Comparison of ENCODE assay signal across 9 cellular contexts in the genomic region with DNA sequence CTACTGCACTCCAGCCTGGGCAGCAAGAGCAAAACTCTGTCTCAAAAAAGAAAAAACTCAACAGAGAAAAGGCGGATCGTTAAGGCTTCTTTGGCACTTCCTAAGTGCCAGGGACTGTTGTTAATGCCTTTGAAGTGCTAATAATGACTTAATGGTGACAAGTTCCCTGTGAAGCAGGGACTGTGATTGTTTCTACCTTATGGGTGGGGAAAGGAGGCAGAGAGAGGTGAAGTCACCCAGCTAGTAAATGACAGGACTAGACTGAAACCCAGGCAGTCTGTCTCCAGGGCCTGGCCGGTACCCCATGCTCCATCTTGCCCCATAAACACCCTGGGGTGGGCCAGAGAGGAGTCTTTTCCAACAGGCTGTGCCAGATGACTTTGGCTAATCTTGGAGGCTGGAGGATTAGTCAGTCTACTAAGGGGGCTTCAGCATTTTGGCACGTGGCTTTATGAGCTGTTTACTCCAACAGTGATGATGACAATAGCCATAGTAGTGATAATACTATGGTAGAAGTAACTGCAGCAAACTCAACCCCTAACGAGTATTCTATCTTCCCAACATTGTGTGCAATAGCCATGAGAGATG. TPM values are rescaled to one million over a fixed set of nuclear protein-coding genes. Genes with fewer than 3 reads are reported as not detected.
DNase-seq lines count a peak whose midpoint lies in the region; ATAC-seq and TF ChIP-seq lines count a peak whose summit lies in the region.
"Had no signal": no experiment of that assay in that cellular context is flagged by ENCODE, and none has a peak within 500 bp of the region (broad histone marks: within the 10 kb centered on the region; RNA-seq: fewer than 3 reads in every experiment).

No MANE protein-coding gene starts in this region.

- peaks cover 32% of the 10 kb centered on the region for H3K4me1 ChIP-seq in IMR-90 (ENCODE audit: control insufficient read depth, insufficient read depth, low read length)
- H3K4me1 ChIP-seq in breast epithelium, result no peaks in the 10 kb centered on the region
- peaks cover 2% of the 10 kb centered on the region for H3K4me1 ChIP-seq in mesenchymal stem cell (ENCODE audit: control insufficient read depth, insufficient read depth, low read depth, low read length)
- H3K4me1 ChIP-seq in thoracic aorta (ENCODE audit: control insufficient read depth in 1 of 2, low read depth in 2 of 2), result peaks cover 62 to 92% of the 10 kb centered on the region in 2 donors

- H3K14ac ChIP-seq in IMR-90 (replicated peaks; ENCODE audit: low read depth, low read length) (peak overlapping the region; percentile 91), mesenchymal stem cell (ENCODE audit: low read length in 2 of 2) (no peak overlapping the region)

- H3K27me3 ChIP-seq in IMR-90 (ENCODE audit: control insufficient read depth, insufficient read depth, low read length) (no peaks in the 10 kb centered on the region), breast epithelium (no peaks in the 10 kb centered on the region), mesenchymal stem cell (ENCODE audit: control insufficient read depth in 1 of 2, insufficient read depth in 1 of 2, low read length in 2 of 2) (no peaks in the 10 kb centered on the region), thoracic aorta (replicated peaks; ENCODE audit: insufficient read depth) (no peaks in the 10 kb centered on the region)

- peaks cover 33% of the 10 kb centered on the region for H3K36me3 ChIP-seq in IMR-90 (ENCODE audit: control insufficient read depth, insufficient read depth, low read length)
- H3K36me3 ChIP-seq in breast epithelium, result no peaks in the 10 kb centered on the region
- H3K36me3 ChIP-seq in mesenchymal stem cell (ENCODE audit: control insufficient read depth in 1 of 2, insufficient read depth in 2 of 2, low read depth in 1 of 2, low read length in 2 of 2), result peaks cover 11 to 12% of the 10 kb centered on the region in 2 experiments
- no peaks in the 10 kb centered on the region for H3K36me3 ChIP-seq in thoracic aorta

- no peak overlapping the region for H3K4me3 Mint-ChIP-seq in Calu3 (ENCODE audit: low read depth, unreplicated experiment)
- H3K4me3 Mint-ChIP-seq: natural killer cell treated with Interleukin-12 subunit alpha and Interleukin-12 subunit beta and Interleukin-15 and Interleukin-18, amount 100 ng/mL, for 72 hours had no signal

- peak overlapping the region; percentile 74 for H3K23ac ChIP-seq in IMR-90 (ENCODE audit: low read depth, low read length)
- no peak overlapping the region for H3K23ac ChIP-seq in mesenchymal stem cell (ENCODE audit: low read length in 2 of 2)

- no peak for TF ChIP-seq CTCF in IMR-90 (conservative IDR thresholded peaks at IDR 0.05; ENCODE audit: low read depth, low read length)
- TF ChIP-seq CTCF in breast epithelium (IDR thresholded peaks at IDR 0.05), result no peak
- TF ChIP-seq CTCF in thoracic aorta (IDR thresholded peaks at IDR 0.05), result no peak
- TF ChIP-seq CTCF in Calu3 (IDR thresholded peaks at IDR 0.05; ENCODE audit: unreplicated experiment), result no peak

- H3K4ac ChIP-seq in IMR-90 (ENCODE audit: low read depth, low read length) (peak overlapping the region; percentile 94), mesenchymal stem cell (ENCODE audit: low read depth in 1 of 2, low read length in 2 of 2) (peak overlapping the region in 1 of 2 experiments; percentile 96)

- no peak for TF ChIP-seq RAD21 in IMR-90 (IDR thresholded peaks at IDR 0.05; ENCODE audit: low read length)

- H3K4me3 ChIP-seq in IMR-90 (ENCODE audit: insufficient read depth, low read depth, low read length) (no peak overlapping the region), breast epithelium (no peak overlapping the region), mesenchymal stem cell (ENCODE audit: insufficient read depth in 1 of 2, low read depth in 1 of 2, low read length in 2 of 2) (peak overlapping the region in 1 of 2 experiments; percentile 28), thoracic aorta (peak overlapping the region; percentile 15)

- H2AK5ac ChIP-seq in IMR-90 (ENCODE audit: low read depth, low read length) (peak overlapping the region; percentile 85; the same call in 1 of the 2 replicates), mesenchymal stem cell (ENCODE audit: low read length, severe bottlenecking) (no peak overlapping the region)

- H4K20me1 ChIP-seq in IMR-90 (ENCODE audit: insufficient read depth, low read length), result peaks cover 69% of the 10 kb centered on the region

- peak overlapping the region; percentile 84; the same call in 1 of the 2 replicates for H4K91ac ChIP-seq in IMR-90 (ENCODE audit: insufficient read depth, low read depth, low read length)
- peak overlapping the region; percentile 88 for H4K91ac ChIP-seq in mesenchymal stem cell (ENCODE audit: low read length)

- H3K4me2 ChIP-seq in IMR-90 (ENCODE audit: low read depth, low read length) (no peak overlapping the region), mesenchymal stem cell (ENCODE audit: low read length, poor library complexity, severe bottlenecking) (no peak overlapping the region)

- in situ Hi-C loops in IMR-90 (cut with MboI; ENCODE audit: low sequenced_read_pairs), result no loop called here

- no peak overlapping the region for H3K56ac ChIP-seq in IMR-90 (ENCODE audit: extremely low read depth, insufficient read depth, low read length)

- no peaks in the 10 kb centered on the region for H3K4me1 Mint-ChIP-seq in Calu3 (ENCODE audit: low read depth, unreplicated experiment)

- H2BK5ac ChIP-seq in IMR-90 (ENCODE audit: low read depth, low read length, poor library complexity, severe bottlenecking) (peak overlapping the region; percentile 98), mesenchymal stem cell (ENCODE audit: low read depth, low read length, poor library complexity, severe bottlenecking) (no peak overlapping the region)

- peaks cover 5% of the 10 kb centered on the region for H3K9me3 ChIP-seq in IMR-90 (ENCODE audit: control insufficient read depth, insufficient read depth, low read length)
- H3K9me3 ChIP-seq in breast epithelium, result peaks cover 6 to 13% of the 10 kb centered on the region in 2 donors
- H3K9me3 ChIP-seq in mesenchymal stem cell (ENCODE audit: control insufficient read depth, low read length), result peaks cover 6% of the 10 kb centered on the region
- H3K9me3 ChIP-seq in thoracic aorta, result no peaks in the 10 kb centered on the region

- peak overlapping the region; percentile 86; the same call in 1 of the 2 replicates for H2BK120ac ChIP-seq in IMR-90 (ENCODE audit: low read depth, low read length)
- H2BK120ac ChIP-seq in mesenchymal stem cell (ENCODE audit: low read depth, low read length), result no peak overlapping the region

- H2BK15ac ChIP-seq in IMR-90 (ENCODE audit: low read depth, low read length) (peak overlapping the region; percentile 47; the same call in 1 of the 3 replicates), mesenchymal stem cell (ENCODE audit: low read depth, poor library complexity, severe bottlenecking) (no peak overlapping the region)

- intact Hi-C loops in IMR-90 (cut with micrococcal nuclease), result no loop called here
- intact Hi-C loops in breast epithelium (cut with DNase I; ENCODE audit: low total_unique reads), result no loop called here
- intact Hi-C loops in Calu3 (cut with micrococcal nuclease; ENCODE audit: unreplicated experiment), result no loop called here

- peaks cover 26 to 88% of the 10 kb centered on the region in 2 experiments for H3K79me1 ChIP-seq in IMR-90 (ENCODE audit: low read depth in 1 of 2, low read length in 2 of 2)
- peaks cover 45% of the 10 kb centered on the region for H3K79me1 ChIP-seq in mesenchymal stem cell (replicated peaks; ENCODE audit: low read length, poor library complexity, severe bottlenecking)

- dilution Hi-C loops in IMR-90 (cut with HindIII; ENCODE audit: low sequenced_read_pairs, unreplicated experiment), result no loop called here

- peak overlapping the region; percentile 85 for H4K5ac ChIP-seq in IMR-90 (ENCODE audit: low read depth, low read length)

- H3K27ac Mint-ChIP-seq in Calu3 (ENCODE audit: unreplicated experiment), result no peak overlapping the region
- H3K27ac Mint-ChIP-seq: natural killer cell treated with Interleukin-12 subunit alpha and Interleukin-12 subunit beta and Interleukin-15 and Interleukin-18, amount 100 ng/mL, for 72 hours had no signal

- POLR2A ChIA-PET in IMR-90 (lab: Charles Lee; ENCODE audit: unreplicated experiment), result interaction anchor here (0.6 kb wide), 1 partner anchor 15 kb away, joined by 3 read pairs; no protein-coding TSS in a partner anchor

- H2AFZ ChIP-seq in IMR-90 (replicated peaks; ENCODE audit: low read length, poor library complexity), result no peak overlapping the region
- no peak overlapping the region for H2AFZ ChIP-seq in mesenchymal stem cell (ENCODE audit: low read depth, low read length)

- H3K9me1 ChIP-seq in IMR-90 (ENCODE audit: insufficient read depth, low read length), result peaks cover 41% of the 10 kb centered on the region

- BruUV-seq in IMR-90 (replicated peaks; lab: Mats Ljungman, UMichigan) (no TSS peak), Calu3 (replicated peaks; lab: Mats Ljungman, UMichigan) (no TSS peak)

- peaks cover 21% of the 10 kb centered on the region for H3K9me3 Mint-ChIP-seq in Calu3 (ENCODE audit: low read depth, unreplicated experiment)

- H3K27ac ChIP-seq in IMR-90 (ENCODE audit: insufficient read depth, low read length), result peak overlapping the region; percentile 92
- H3K27ac ChIP-seq in breast epithelium, result peak overlapping the region; percentile 66 to 91
- H3K27ac ChIP-seq in mesenchymal stem cell (ENCODE audit: low read length, poor library complexity, severe bottlenecking), result no peak overlapping the region
- H3K27ac ChIP-seq in thoracic aorta, result peak overlapping the region; percentile 98 to 99

- H4K8ac ChIP-seq in IMR-90 (ENCODE audit: low read depth in 2 of 2, low read length in 2 of 2) (peak overlapping the region; percentile 68 to 85; a peak in 3 of 4 replicates), mesenchymal stem cell (ENCODE audit: low read length) (peak overlapping the region; percentile 91)

- peak overlapping the region; percentile 36 for H3K9ac ChIP-seq in IMR-90 (ENCODE audit: low read depth, low read length)
- peak overlapping the region; percentile 90 for H3K9ac ChIP-seq in mesenchymal stem cell (ENCODE audit: low read length)

- no peaks in the 10 kb centered on the region for H3K27me3 Mint-ChIP-seq in Calu3 (ENCODE audit: unreplicated experiment)
- H3K27me3 Mint-ChIP-seq: natural killer cell treated with Interleukin-12 subunit alpha and Interleukin-12 subunit beta and Interleukin-15 and Interleukin-18, amount 100 ng/mL, for 72 hours had no signal

- TF ChIP-seq POLR2A in IMR-90 (IDR thresholded peaks at IDR 0.05; ENCODE audit: low read depth, low read length) (no peak), breast epithelium (IDR thresholded peaks at IDR 0.05) (no peak)

- H2BK20ac ChIP-seq in IMR-90 (ENCODE audit: low read depth, low read length), result peak overlapping the region; percentile 83; the same call in 1 of the 2 replicates

- no peak for DNase-seq in IMR-90
- no peak for DNase-seq in breast epithelium (ENCODE audit: low spot score in 2 of 2)
- DNase-seq in mesenchymal stem cell, result no peak
- no peak for DNase-seq in thoracic aorta (ENCODE audit: low spot score)
- no peak for DNase-seq in Calu3
- DNase-seq in anterior cingulate cortex (lab: John Stamatoyannopoulos, UW), result no peak
- DNase-seq in NCI-H748 (lab: John Stamatoyannopoulos, UW; ENCODE audit: unreplicated experiment), result no peak
- DNase-seq: NCI-H1048 had no signal

- CTCF ChIA-PET in IMR-90 (lab: Yijun Ruan, JAX) (no interaction called here), Calu3 (lab: Charles Lee) (interaction anchor here (0.6 kb wide), 1 partner anchor 152 kb away, joined by 5 read pairs; no protein-coding TSS in a partner anchor)

- no CpG with 5 or more reads among the region's 5 CpGs for whole genome bisulfite sequencing in IMR-90 (ENCODE audit: extremely low coverage in 2 of 2, insufficient read length in 1 of 2), 2 experiments
- 58% methylated on average over 4 of the region's 5 CpGs for whole genome bisulfite sequencing in mesenchymal stem cell

- H3K36me3 Mint-ChIP-seq in Calu3 (ENCODE audit: insufficient read depth, unreplicated experiment), result peaks cover 6% of the 10 kb centered on the region

- ATAC-seq in IMR-90 (ENCODE audit: low read depth) (no peak), thoracic aorta (ENCODE audit: insufficient number of reproducible peaks, low FRiP score, low read depth) (no peak)
- ATAC-seq: natural killer cell treated with Interleukin-12 subunit alpha and Interleukin-12 subunit beta and Interleukin-15 and Interleukin-18, amount 100 ng/mL, for 72 hours had no signal

- no peak overlapping the region for H2AK9ac ChIP-seq in IMR-90 (replicated peaks; ENCODE audit: low read depth, low read length, poor library complexity)

- peak overlapping the region; percentile 97 for H3K18ac ChIP-seq in IMR-90 (ENCODE audit: low read depth, low read length)
- peak overlapping the region; percentile 67 to 68 for H3K18ac ChIP-seq in mesenchymal stem cell (ENCODE audit: low read depth in 1 of 2, low read length in 2 of 2)

- peak overlapping the region in 1 of 2 experiments; percentile 93 for H2BK12ac ChIP-seq in mesenchymal stem cell (ENCODE audit: low read length in 2 of 2)

RNA-seq across cellular contexts. Expression of a gene that starts 26.9 kb away (rescaled TPM):
- total RNA-seq in IMR-90 (2012; rRNA removed) (34.4 and 39.4 TPM in 2 replicates), breast epithelium (10 to 100 TPM; 14.6 to 26.9 (median 21.3) TPM), thoracic aorta (10 to 100 TPM; 89.2 to 94.9 TPM), Calu3 (2022) (46.3 and 46.4 TPM in 2 replicates)
- 61.8 and 66.0 TPM in 2 replicates for polyA plus RNA-seq in IMR-90 (2012; rRNA removed)
- polyA plus RNA-seq in IMR-90 (2012; cell fraction: cytosol; rRNA removed), result 42.5 and 75.2 TPM in 2 replicates
- 126 and 203 TPM in 2 replicates for polyA plus RNA-seq in IMR-90 (2012; cell fraction: nucleus; rRNA removed; ENCODE audit: low replicate concordance)
- 42.8 TPM for polyA plus RNA-seq in mesenchymal stem cell (2013, experiment 1 of 2)
- polyA plus RNA-seq in mesenchymal stem cell (2013, experiment 2 of 2), result 39.9 TPM
